In the genomic region with DNA sequence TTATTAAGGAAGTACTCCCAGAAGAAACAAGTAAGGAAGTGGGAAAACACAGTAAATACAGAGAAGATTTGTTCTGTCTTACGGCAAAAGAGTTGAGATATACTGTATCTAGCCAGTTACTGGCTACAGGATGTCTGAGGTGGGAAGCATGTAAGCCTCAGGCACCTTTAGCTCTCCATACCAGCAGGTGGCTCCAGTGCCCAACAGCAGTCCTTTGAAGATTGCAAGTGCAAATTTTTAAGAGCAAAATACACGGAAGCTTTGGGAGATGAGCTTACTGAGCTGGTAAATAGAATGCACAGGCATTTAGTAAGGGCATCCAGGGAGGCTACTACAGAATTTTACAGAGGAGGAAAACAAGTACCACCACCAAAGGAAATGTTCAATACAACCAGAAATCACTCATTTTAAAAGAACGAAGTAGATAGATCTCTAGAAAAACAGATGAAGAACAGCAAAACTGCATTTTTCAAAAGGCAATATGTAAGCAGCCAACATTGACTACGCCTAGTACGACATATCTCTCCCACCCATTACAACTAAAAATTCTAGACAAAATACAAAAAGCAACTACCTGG, we compare ENCODE assay signal across 7 cellular contexts. TPM values are rescaled to one million over a fixed set of nuclear protein-coding genes. Genes with fewer than 3 reads are reported as not detected.
DNase-seq lines count a peak whose midpoint lies in the region; ATAC-seq, FAIRE-seq and TF ChIP-seq lines count a peak whose summit lies in the region.

No MANE protein-coding gene starts in this region.

- H3K4me1 Mint-ChIP-seq in CD14-positive monocyte, result no peaks in the 10 kb centered on the region

- TF ChIP-seq CTCF in LNCaP clone FGC (IDR thresholded peaks at IDR 0.05; ENCODE audit: control insufficient read depth, extremely low read depth, insufficient read depth), result peak; percentile 90
- peak; percentile 95 for TF ChIP-seq CTCF in VCaP (conservative IDR thresholded peaks at IDR 0.05)
- TF ChIP-seq CTCF in right lobe of liver (IDR thresholded peaks at IDR 0.05), result peak in 3 of 4 donors; percentile 31 to 36 (median 32)
- TF ChIP-seq CTCF in gastroesophageal sphincter (IDR thresholded peaks at IDR 0.05), result peak in 1 of 4 experiments; percentile 13
- no peak for TF ChIP-seq CTCF in CD14-positive monocyte (IDR thresholded peaks at IDR 0.05)

- H3K4me1 ChIP-seq in right lobe of liver, result no peaks in the 10 kb centered on the region
- H3K4me1 ChIP-seq in gastroesophageal sphincter, result no peaks in the 10 kb centered on the region

- ATAC-seq in right lobe of liver (peak in 2 of 4 donors; percentile 41 to 49), gastroesophageal sphincter (no peak), GM21576 (IDR thresholded peaks at IDR 0.05; ENCODE audit: unreplicated experiment) (no peak)

- TF ChIP-seq EP300 in gastroesophageal sphincter (IDR thresholded peaks at IDR 0.05), result no peak

- no peak overlapping the region for H3K27ac Mint-ChIP-seq in CD14-positive monocyte

- H3K36me3 ChIP-seq in right lobe of liver (no peaks in the 10 kb centered on the region), gastroesophageal sphincter (no peaks in the 10 kb centered on the region)

- H3K27ac ChIP-seq in VCaP (no peak overlapping the region), right lobe of liver (no peak overlapping the region), gastroesophageal sphincter (no peak overlapping the region)

- H3K27me3 ChIP-seq in right lobe of liver (peaks cover 0 to 13% of the 10 kb centered on the region in 2 donors), gastroesophageal sphincter (no peaks in the 10 kb centered on the region)

- peak; percentile 8 for FAIRE-seq in G401.6 (lab: Jason Lieb, UNC)

- no peak overlapping the region for H3K4me3 Mint-ChIP-seq in CD14-positive monocyte

- no peaks in the 10 kb centered on the region for H3K36me3 Mint-ChIP-seq in CD14-positive monocyte

- DNase-seq in LNCaP clone FGC (ENCODE audit: low read depth) (peak; percentile 45), right lobe of liver (no peak), CD14-positive monocyte (ENCODE audit: low spot score) (no peak)

- H3K9me3 Mint-ChIP-seq in CD14-positive monocyte, result peaks cover 0 to 3% (median 0%) of the 10 kb centered on the region in 7 donors

- TF ChIP-seq POLR2A in right lobe of liver (IDR thresholded peaks at IDR 0.05) (no peak), gastroesophageal sphincter (IDR thresholded peaks at IDR 0.05) (no peak)

- H3K4me3 ChIP-seq in LNCaP clone FGC (ENCODE audit: low read depth, low read length), result no peak overlapping the region
- H3K4me3 ChIP-seq in right lobe of liver, result no peak overlapping the region
- H3K4me3 ChIP-seq in gastroesophageal sphincter, result no peak overlapping the region

- 40% methylated on average over 5 of the region's 5 CpGs for WGBS in right lobe of liver (ENCODE audit: insufficient coverage, low coverage, low lambda C conversion rate, missing lambda C conversion rate)
- 57 to 61% methylated on average over 3 to 5 of the region's 5 CpGs for WGBS in gastroesophageal sphincter (ENCODE audit: low coverage in 1 of 2), 2 donors

- intact Hi-C loops in right lobe of liver (cut with DNase I) (no loop called here), CD14-positive monocyte (cut with micrococcal nuclease) (no loop called here)

- H3K9me3 ChIP-seq in right lobe of liver (no peaks in the 10 kb centered on the region), gastroesophageal sphincter (peaks cover 0 to 15% (median 0%) of the 10 kb centered on the region in 3 donors)

- H3K27me3 Mint-ChIP-seq in CD14-positive monocyte (ENCODE audit: low read depth in 3 of 3), result peaks cover 0 to 2% (median 2%) of the 10 kb centered on the region in 3 donors

RNA-seq across cellular contexts. Expression of a gene that starts 57.9 kb away (rescaled TPM):
- not detected for total RNA-seq in right lobe of liver
- under 1 TPM in 1 of 4 donors, not detected in 3; 0.40 TPM for total RNA-seq in gastroesophageal sphincter
- not detected for polyA plus RNA-seq in CD14-positive monocyte
